14 cellular contexts compared by ENCODE assay signal in the genomic region with DNA sequence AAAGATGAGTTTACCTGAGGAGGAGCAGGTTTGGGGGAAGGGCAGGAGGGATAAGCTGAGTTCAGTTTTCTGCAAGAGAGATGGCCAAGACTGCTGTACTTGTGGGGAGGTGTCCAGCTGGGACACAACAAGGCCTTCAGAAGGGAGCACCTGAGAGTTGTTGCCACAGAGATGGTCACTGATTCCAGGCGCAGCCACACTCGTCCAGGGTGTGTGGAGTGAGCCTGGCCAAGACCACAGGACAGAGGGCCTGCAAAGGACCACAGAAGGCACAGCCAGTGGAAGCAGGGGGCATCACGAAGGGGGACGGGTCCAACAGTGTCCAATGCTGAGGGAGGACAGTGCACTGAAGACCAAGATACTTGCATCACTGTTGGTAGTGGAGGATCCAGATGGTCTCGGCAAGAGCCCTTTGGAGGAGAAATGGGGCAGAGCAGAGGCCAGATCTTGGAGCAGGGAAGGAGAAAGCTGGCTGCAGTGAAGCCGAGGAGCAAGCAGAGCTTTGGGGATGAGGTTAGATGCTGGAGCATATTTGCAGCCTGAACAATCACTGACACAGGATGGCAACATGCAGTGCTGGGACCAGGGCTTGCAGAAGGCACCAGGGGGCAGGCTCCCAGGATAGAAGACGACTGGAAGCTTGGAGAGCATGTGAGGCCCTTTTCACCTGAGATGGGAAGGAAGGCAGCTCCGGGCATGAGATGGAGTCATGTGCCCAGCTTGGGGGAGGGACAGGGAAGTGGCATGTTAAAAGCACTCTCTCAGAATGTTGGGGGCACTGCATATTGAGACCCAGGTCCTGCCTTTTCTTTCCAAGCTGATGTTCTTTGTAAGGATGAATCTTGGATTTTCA.
A peak's percentile ranks its signal among the peaks of the same experiment; 100 is the strongest.
DNase-seq lines count a peak whose midpoint lies in the region; ATAC-seq, FAIRE-seq and TF ChIP-seq lines count a peak whose summit lies in the region.
"Had no signal": no experiment of that assay in that cellular context is flagged by ENCODE, and none has a peak within 500 bp of the region (broad histone marks: within the 10 kb centered on the region; RNA-seq: fewer than 3 reads in every experiment).

No MANE protein-coding gene starts in this region.

- H4K8ac ChIP-seq in H9 (replicated peaks; ENCODE audit: insufficient read length, low read depth, low read length) (no peak overlapping the region), mesenchymal stem cell (ENCODE audit: low read length) (no peak overlapping the region)

- H3K23ac ChIP-seq in H9 (ENCODE audit: insufficient read length, low read depth, low read length) (no peak overlapping the region), mesenchymal stem cell (ENCODE audit: low read length in 2 of 2) (no peak overlapping the region)

- TF ChIP-seq RAD21 in K562 (CRISPR knock-in tag; conservative IDR thresholded peaks at IDR 0.05 in 1 of 2, IDR thresholded peaks at IDR 0.05 in 1 of 2), result peak; percentile 33 to 40

- H3K79me1 ChIP-seq in H9 (ENCODE audit: insufficient read depth, low read depth, low read length, poor library complexity, severe bottlenecking), result no peaks in the 10 kb centered on the region
- no peaks in the 10 kb centered on the region for H3K79me1 ChIP-seq in mesenchymal stem cell (replicated peaks; ENCODE audit: low read length, poor library complexity, severe bottlenecking)

- H3T11ph ChIP-seq in H9 (ENCODE audit: low read length), result no peak overlapping the region

- BruUV-seq in K562 (replicated peaks; lab: Mats Ljungman, UMichigan), result no TSS peak

- no peak overlapping the region for H3K4ac ChIP-seq in H9 (ENCODE audit: low read depth, low read length)
- no peak overlapping the region for H3K4ac ChIP-seq in mesenchymal stem cell (ENCODE audit: low read depth in 1 of 2, low read length in 2 of 2)

- FAIRE-seq in K562 (lab: Jason Lieb, UNC), result no peak
- FAIRE-seq: GM12892 had no signal

- peaks cover 5% of the 10 kb centered on the region for H3K27me3 Mint-ChIP-seq in H9 (ENCODE audit: low read depth)

- no peak overlapping the region for H4K5ac ChIP-seq in H9 (ENCODE audit: insufficient read length, low read depth, low read length)

- H3K14ac ChIP-seq in H9 (ENCODE audit: insufficient read depth, low read length), result no peak overlapping the region; the same call in 1 of the 2 replicates
- H3K14ac ChIP-seq in mesenchymal stem cell (ENCODE audit: low read length in 2 of 2), result no peak overlapping the region

- H2BK20ac ChIP-seq in H9 (ENCODE audit: low read depth, low read length, poor library complexity, severe bottlenecking), result no peak overlapping the region

- no CpG with 5 or more reads among the region's 8 CpGs for WGBS in H9 (ENCODE audit: extremely low coverage, insufficient read length, low lambda C conversion rate)
- 20% methylated on average over 8 of the region's 8 CpGs for WGBS in K562 (ENCODE audit: insufficient coverage, low coverage, missing lambda C conversion rate)
- WGBS in mesenchymal stem cell, result 81% methylated on average over 8 of the region's 8 CpGs

- H3K79me2 ChIP-seq in H9 (ENCODE audit: insufficient read depth, low read length), result no peaks in the 10 kb centered on the region
- H3K79me2 ChIP-seq in K562 (ENCODE audit: control insufficient read depth, insufficient read depth, low read length), result no peaks in the 10 kb centered on the region
- H3K79me2 ChIP-seq: parathyroid adenoma had no signal

- no peaks in the 10 kb centered on the region; a peak in 2 of 5 replicates for H3K9me3 Mint-ChIP-seq in H9
- H3K9me3 Mint-ChIP-seq: activated naive CD4-positive, alpha-beta T cell treated with anti-CD3 and anti-CD28 coated beads, Interleukin-2, amount 50 U/mL, for 24 hours; stimulated activated effector memory CD8-positive, alpha-beta T cell treated with anti-CD3 and anti-CD28 coated beads, Interleukin-12 subunit alpha, Interleukin-12 subunit beta, amount 100 ng/mL, for 72 hours had no signal

- H4K91ac ChIP-seq in H9 (ENCODE audit: insufficient read length, low read depth, low read length), result no peak overlapping the region
- no peak overlapping the region for H4K91ac ChIP-seq in mesenchymal stem cell (ENCODE audit: low read length)

- ATAC-seq in K562 (peak; percentile 66), HG02938 (IDR thresholded peaks at IDR 0.05; ENCODE audit: unreplicated experiment) (no peak), HG03354 (IDR thresholded peaks at IDR 0.05; ENCODE audit: poor library complexity, severe bottlenecking, unreplicated experiment) (no peak)
- ATAC-seq: stimulated activated effector memory CD8-positive, alpha-beta T cell treated with anti-CD3 and anti-CD28 coated beads, Interleukin-12 subunit alpha, Interleukin-12 subunit beta, amount 100 ng/mL, for 72 hours had no signal

- H3K27me3 ChIP-seq in H9 (ENCODE audit: insufficient read depth, low read length) (no peaks in the 10 kb centered on the region), K562 (ENCODE audit: control insufficient read depth in 2 of 2, insufficient read depth in 2 of 2, low read length in 2 of 2) (peaks cover 0 to 6% of the 10 kb centered on the region in 2 experiments; a peak in 3 of 5 replicates), mesenchymal stem cell (ENCODE audit: control insufficient read depth in 1 of 2, insufficient read depth in 1 of 2, low read length in 2 of 2) (peaks cover 0 to 36% of the 10 kb centered on the region in 2 experiments)

- TF ChIP-seq CTCF in H9 (conservative IDR thresholded peaks at IDR 0.05) (peak; percentile 38; the same call in 1 of the 3 replicates), K562 (IDR thresholded peaks at IDR 0.05 in 2 of 3, conservative IDR thresholded peaks at IDR 0.05 in 1 of 3; ENCODE audit: insufficient read depth in 2 of 3, low read depth in 1 of 3, low read length in 3 of 3) (peak; percentile 27 to 35 (median 31); a peak in 4 of 6 replicates)

- no peak for TF ChIP-seq POLR2A in K562 (conservative IDR thresholded peaks at IDR 0.05)

- no peak overlapping the region for H3K56ac ChIP-seq in H9 (ENCODE audit: insufficient read length, low read depth, low read length)

- TF ChIP-seq EP300 in K562 (IDR thresholded peaks at IDR 0.05; ENCODE audit: low read length), result no peak

- H3K27ac ChIP-seq in H9 (ENCODE audit: insufficient read length, low read depth, low read length) (no peak overlapping the region), K562 (ENCODE audit: extremely low read depth, low read depth, low read length) (no peak overlapping the region), mesenchymal stem cell (ENCODE audit: low read length, poor library complexity, severe bottlenecking) (no peak overlapping the region)
- H3K27ac ChIP-seq: parathyroid adenoma had no signal

- intact Hi-C loops in K562 (cut with micrococcal nuclease), result no loop called here

- H3K36me3 ChIP-seq in K562 (ENCODE audit: control insufficient read depth, insufficient read depth, low read length), result no peaks in the 10 kb centered on the region
- no peaks in the 10 kb centered on the region for H3K36me3 ChIP-seq in mesenchymal stem cell (ENCODE audit: control insufficient read depth in 1 of 2, insufficient read depth in 2 of 2, low read depth in 1 of 2, low read length in 2 of 2)

- H2BK5ac ChIP-seq in H9 (ENCODE audit: insufficient read length, low read length) (no peak overlapping the region), mesenchymal stem cell (ENCODE audit: low read depth, low read length, poor library complexity, severe bottlenecking) (no peak overlapping the region)

- H4K20me1 ChIP-seq in H9 (ENCODE audit: control insufficient read depth, insufficient read depth, insufficient read length), result no peaks in the 10 kb centered on the region
- no peaks in the 10 kb centered on the region for H4K20me1 ChIP-seq in K562 (replicated peaks; ENCODE audit: control insufficient read depth, insufficient read depth, low read length)

- DNase-seq in COLO668 (lab: John Stamatoyannopoulos, UW; ENCODE audit: unreplicated experiment) (peak; percentile 16), H9 (peak; percentile 34), K562 (ENCODE audit: extremely low read depth in 1 of 4, low spot score in 3 of 4) (peak in 3 of 4 experiments; percentile 6 to 13 (median 9)), mesenchymal stem cell (no peak), Kasumi-1 (lab: John Stamatoyannopoulos, UW) (no peak), UCSD-AML1 (lab: John Stamatoyannopoulos, UW; ENCODE audit: unreplicated experiment) (no peak)
- DNase-seq: glutamatergic neuron, NCI-H1092 had no signal

- H3K9ac ChIP-seq in H9 (ENCODE audit: extremely low read depth, insufficient read length, low read length), result no peak overlapping the region
- no peak overlapping the region for H3K9ac ChIP-seq in K562 (ENCODE audit: insufficient read depth in 1 of 2, low read depth in 2 of 2, low read length in 2 of 2)
- H3K9ac ChIP-seq in mesenchymal stem cell (ENCODE audit: low read length), result peak overlapping the region; percentile 46
- H3K9ac ChIP-seq: parathyroid adenoma had no signal

- CTCF ChIA-PET in K562 (lab: Yijun Ruan, JAX; ENCODE audit: low intra/inter-chr PET ratio), result interaction anchor here (0.5 to 0.6 kb wide), 2 partner anchors 413 to 673 kb away, joined by 3 read pairs; no protein-coding TSS in a partner anchor

- H3K18ac ChIP-seq in H9 (ENCODE audit: insufficient read length, low read depth, low read length) (no peak overlapping the region), mesenchymal stem cell (ENCODE audit: low read depth in 1 of 2, low read length in 2 of 2) (no peak overlapping the region)

- no peak overlapping the region for H2AFZ ChIP-seq in H9 (ENCODE audit: low read length)
- no peak overlapping the region for H2AFZ ChIP-seq in K562 (ENCODE audit: low read depth, low read length)
- H2AFZ ChIP-seq in mesenchymal stem cell (ENCODE audit: low read depth, low read length), result no peak overlapping the region
- H2AFZ ChIP-seq: parathyroid adenoma had no signal

- in situ Hi-C loops in K562 (cut with MboI), result no loop called here

- no peaks in the 10 kb centered on the region for H3K4me1 ChIP-seq in H9 (ENCODE audit: insufficient read depth, low read length)
- peaks cover 0 to 8% of the 10 kb centered on the region in 2 experiments; a peak in 3 of 5 replicates for H3K4me1 ChIP-seq in K562 (replicated peaks in 1 of 2; ENCODE audit: control insufficient read depth in 2 of 2, insufficient read depth in 2 of 2, low read length in 2 of 2)
- H3K4me1 ChIP-seq in mesenchymal stem cell (ENCODE audit: control insufficient read depth, insufficient read depth, low read depth, low read length), result peaks cover 3% of the 10 kb centered on the region

- H2BK15ac ChIP-seq in H9 (ENCODE audit: low read depth, low read length), result no peak overlapping the region
- H2BK15ac ChIP-seq in mesenchymal stem cell (ENCODE audit: low read depth, poor library complexity, severe bottlenecking), result no peak overlapping the region

- H3K36me3 Mint-ChIP-seq in H9 (ENCODE audit: insufficient read depth in 1 of 3, low read depth in 3 of 3), result no peaks in the 10 kb centered on the region
- H3K36me3 Mint-ChIP-seq: activated naive CD4-positive, alpha-beta T cell treated with anti-CD3 and anti-CD28 coated beads, Interleukin-2, amount 50 U/mL, for 24 hours; stimulated activated effector memory CD8-positive, alpha-beta T cell treated with anti-CD3 and anti-CD28 coated beads, Interleukin-12 subunit alpha, Interleukin-12 subunit beta, amount 100 ng/mL, for 72 hours had no signal

- H3K4me3 ChIP-seq in K562, result no peak overlapping the region
- H3K4me3 ChIP-seq in mesenchymal stem cell (ENCODE audit: insufficient read depth in 1 of 2, low read depth in 1 of 2, low read length in 2 of 2), result no peak overlapping the region

- H2AK5ac ChIP-seq in H9 (ENCODE audit: insufficient read length, low read length) (no peak overlapping the region), mesenchymal stem cell (ENCODE audit: low read length, severe bottlenecking) (no peak overlapping the region)

- H3K4me1 Mint-ChIP-seq in H9, result no peaks in the 10 kb centered on the region
- H3K4me1 Mint-ChIP-seq: activated naive CD4-positive, alpha-beta T cell treated with anti-CD3 and anti-CD28 coated beads, Interleukin-2, amount 50 U/mL, for 24 hours; stimulated activated effector memory CD8-positive, alpha-beta T cell treated with anti-CD3 and anti-CD28 coated beads, Interleukin-12 subunit alpha, Interleukin-12 subunit beta, amount 100 ng/mL, for 72 hours had no signal

- H3K4me2 ChIP-seq in H9 (ENCODE audit: insufficient read depth, insufficient read length, low read length) (no peak overlapping the region), K562 (ENCODE audit: insufficient read depth, low read length) (no peak overlapping the region), mesenchymal stem cell (ENCODE audit: low read length, poor library complexity, severe bottlenecking) (no peak overlapping the region)

- H3K27ac Mint-ChIP-seq in H9, result no peak overlapping the region; a peak in 1 of 7 replicates
- H3K27ac Mint-ChIP-seq: activated naive CD4-positive, alpha-beta T cell treated with anti-CD3 and anti-CD28 coated beads, Interleukin-2, amount 50 U/mL, for 24 hours; stimulated activated effector memory CD8-positive, alpha-beta T cell treated with anti-CD3 and anti-CD28 coated beads, Interleukin-12 subunit alpha, Interleukin-12 subunit beta, amount 100 ng/mL, for 72 hours had no signal

- POLR2A ChIA-PET in K562 (lab: Yijun Ruan, JAX), result interaction anchor here (0.6 kb wide), 1 partner anchor 42 kb away, joined by 3 read pairs; no protein-coding TSS in a partner anchor

- H2BK12ac ChIP-seq in H9 (ENCODE audit: insufficient read length, low read depth, low read length) (no peak overlapping the region), mesenchymal stem cell (ENCODE audit: low read length in 2 of 2) (no peak overlapping the region)

- H2BK120ac ChIP-seq in H9 (ENCODE audit: low read depth, low read length, poor library complexity, severe bottlenecking) (no peak overlapping the region), mesenchymal stem cell (ENCODE audit: low read depth, low read length) (no peak overlapping the region)

- no peak overlapping the region for H3K4me3 Mint-ChIP-seq in H9
- H3K4me3 Mint-ChIP-seq: activated naive CD4-positive, alpha-beta T cell treated with anti-CD3 and anti-CD28 coated beads, Interleukin-2, amount 50 U/mL, for 24 hours; stimulated activated effector memory CD8-positive, alpha-beta T cell treated with anti-CD3 and anti-CD28 coated beads, Interleukin-12 subunit alpha, Interleukin-12 subunit beta, amount 100 ng/mL, for 72 hours had no signal

- no peaks in the 10 kb centered on the region for H3K9me3 ChIP-seq in H9 (ENCODE audit: control insufficient read depth, low read depth, low read length)
- H3K9me3 ChIP-seq in K562 (replicated peaks; ENCODE audit: control insufficient read depth, insufficient read depth, low read depth, low read length), result no peaks in the 10 kb centered on the region
- H3K9me3 ChIP-seq in mesenchymal stem cell (ENCODE audit: control insufficient read depth, low read length), result no peaks in the 10 kb centered on the region

- H3K9me1 ChIP-seq in K562 (ENCODE audit: control insufficient read depth, insufficient read depth, low read length), result no peaks in the 10 kb centered on the region

- H3K23me2 ChIP-seq in H9 (ENCODE audit: insufficient read length, low read depth, low read length, poor library complexity, severe bottlenecking), result no peaks in the 10 kb centered on the region

Comparison
In these comparisons a context has a peak if more than half of its experiments do, and no peak if none do; other contexts are left out.
1. DNase-seq: peak in COLO668 (single experiment), H9 (single experiment) and K562 (3 of 4); none in mesenchymal stem cell (single experiment), Kasumi-1 (0 of 2) and UCSD-AML1 (single experiment).